8 cellular contexts compared by ENCODE assay signal in the genomic region with DNA sequence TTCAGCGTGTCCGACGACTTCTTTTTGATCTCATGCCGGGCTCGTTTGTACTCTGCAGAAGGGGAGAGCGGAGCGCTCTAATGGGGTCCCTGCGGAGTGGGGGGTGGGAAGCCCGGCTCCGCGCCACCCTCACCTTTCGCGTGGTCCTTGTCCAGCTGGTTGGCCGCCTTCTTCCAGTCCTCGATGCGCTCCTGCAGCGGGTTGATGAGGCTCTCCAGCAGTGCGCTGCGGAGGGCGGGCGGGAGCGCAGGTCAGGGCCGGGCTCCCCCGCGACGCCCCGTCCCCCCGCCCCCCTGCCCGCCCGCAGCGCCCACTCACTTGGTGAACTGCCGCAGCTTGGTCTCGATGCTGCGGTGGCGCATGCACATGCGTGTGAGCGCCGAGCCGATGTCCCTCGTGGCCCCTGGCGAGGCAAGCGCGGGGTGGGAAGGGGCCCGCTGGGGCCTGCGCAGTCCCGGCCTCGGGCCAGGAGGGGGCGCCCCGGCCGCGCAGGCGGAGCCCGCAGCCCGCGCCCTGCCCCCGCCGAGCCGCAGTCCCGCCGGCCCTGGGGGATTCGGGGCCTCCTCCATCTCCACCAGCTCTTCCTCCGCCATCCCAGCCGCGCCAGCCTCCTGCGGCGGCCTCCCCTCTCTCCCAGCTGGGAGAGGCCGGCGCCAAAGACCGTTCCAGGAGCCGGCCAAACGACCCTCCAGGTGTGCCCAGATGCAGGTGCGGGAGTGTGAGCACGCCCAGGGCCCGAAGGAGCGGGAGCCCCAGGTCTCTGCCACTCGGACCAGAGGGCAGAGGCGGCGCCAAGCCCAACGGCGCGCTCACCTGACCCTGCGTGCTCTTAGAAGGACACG. TPM values are rescaled to one million over a fixed set of nuclear protein-coding genes. Genes with fewer than 3 reads are reported as not detected.
DNase-seq lines count a peak whose midpoint lies in the region; ATAC-seq and TF ChIP-seq lines count a peak whose summit lies in the region.

No MANE protein-coding gene starts in this region.

- peaks cover 10% of the 10 kb centered on the region for H3K4me1 ChIP-seq in DND-41 (ENCODE audit: insufficient read depth, low read length)
- H3K4me1 ChIP-seq in gastroesophageal sphincter = peaks cover 0 to 89% (median 48%) of the 10 kb centered on the region in 3 donors

- peaks cover 48% of the 10 kb centered on the region for H4K20me1 ChIP-seq in DND-41 (ENCODE audit: insufficient read depth, low read length)

- ATAC-seq in DND-41 (ENCODE audit: insufficient read depth, low read depth) (no peak), gastroesophageal sphincter (peak; percentile 47), HG02759 (IDR thresholded peaks at IDR 0.05; ENCODE audit: unreplicated experiment) (no peak)

- H3K9me3 ChIP-seq in DND-41 (ENCODE audit: insufficient read depth, low read length, severe bottlenecking) (no peaks in the 10 kb centered on the region), gastroesophageal sphincter (no peaks in the 10 kb centered on the region)

- peak; percentile 38 for TF ChIP-seq CTCF in DND-41 (IDR thresholded peaks at IDR 0.05; ENCODE audit: borderline replicate concordance, extremely low read depth, low read length, poor library complexity, severe bottlenecking)
- TF ChIP-seq CTCF in VCaP (conservative IDR thresholded peaks at IDR 0.05) = peak; percentile 50; the same call in 1 of the 2 replicates
- TF ChIP-seq CTCF in gastroesophageal sphincter (IDR thresholded peaks at IDR 0.05) = peak in 3 of 4 experiments; percentile 76 to 87 (median 80)
- TF ChIP-seq CTCF in retinal pigment epithelial cell (conservative IDR thresholded peaks at IDR 0.05; ENCODE audit: low read depth, low read length) = peak; percentile 36

- no peak overlapping the region for H3K27ac ChIP-seq in DND-41 (ENCODE audit: low read length)
- H3K27ac ChIP-seq in VCaP = no peak overlapping the region
- H3K27ac ChIP-seq in gastroesophageal sphincter = peak overlapping the region; percentile 25 to 98 (median 97)

- no peak for TF ChIP-seq EP300 in gastroesophageal sphincter (IDR thresholded peaks at IDR 0.05)

- H3K27me3 ChIP-seq in DND-41 (ENCODE audit: insufficient read depth, low read length, poor library complexity) (no peaks in the 10 kb centered on the region), gastroesophageal sphincter (no peaks in the 10 kb centered on the region)

- WGBS in gastroesophageal sphincter (ENCODE audit: low coverage in 1 of 2), 2 donors = 80% methylated on average over 2 of the region's 83 CpGs; no CpG with 5 or more reads in 1 of the 2 donors

- DNase-seq in DND-41 (no peak), retinal pigment epithelial cell (ENCODE audit: low read depth) (no peak), CD1c-positive myeloid dendritic cell (ENCODE audit: extremely low spot score) (no peak), SW480 (ENCODE audit: low spot score) (no peak), dermis blood vessel endothelial cell (no peak)

- H3K9ac ChIP-seq in DND-41 (ENCODE audit: low read depth, low read length) = no peak overlapping the region

- H3K79me2 ChIP-seq in DND-41 (ENCODE audit: insufficient read depth, low read length) = peaks cover 19% of the 10 kb centered on the region

- no peak overlapping the region for H2AFZ ChIP-seq in DND-41 (ENCODE audit: low read depth, low read length)

- H3K4me2 ChIP-seq in DND-41 (ENCODE audit: insufficient read depth, low read length) = no peak overlapping the region

- H3K4me3 ChIP-seq in DND-41 (ENCODE audit: low read depth in 1 of 2, low read length in 2 of 2) = no peak overlapping the region
- peak overlapping the region in 1 of 2 donors; percentile 11 for H3K4me3 ChIP-seq in gastroesophageal sphincter
- H3K4me3 ChIP-seq in retinal pigment epithelial cell (ENCODE audit: low read length) = no peak overlapping the region

- TF ChIP-seq POLR2A in gastroesophageal sphincter (IDR thresholded peaks at IDR 0.05) = no peak

- H3K36me3 ChIP-seq in DND-41 (ENCODE audit: insufficient read depth, low read length) (peaks cover 42% of the 10 kb centered on the region), gastroesophageal sphincter (peaks cover 0 to 49% of the 10 kb centered on the region in 2 donors)

RNA-seq across cellular contexts. Expression of gene MTSS2, which starts 6.0 kb away (rescaled TPM):
- 100 to 1,000 TPM in 1 of 4 donors, 10 to 100 TPM in 3; 70.9 to 234 (median 85.9) TPM for total RNA-seq in gastroesophageal sphincter
- total RNA-seq in dermis blood vessel endothelial cell = 19.9 and 20.6 TPM in 2 replicates

RNA-seq across cellular contexts. Expression of gene IL34, which starts 33.5 kb away (rescaled TPM):
- 1 to 10 TPM; 1.6 to 4.1 (median 2.8) TPM for total RNA-seq in gastroesophageal sphincter
- 1.9 and 7.3 TPM in 2 replicates for total RNA-seq in dermis blood vessel endothelial cell

Comparison
In these comparisons a context has a peak if more than half of its experiments do, and no peak if none do; other contexts are left out.
1. H3K27ac ChIP-seq: peak in gastroesophageal sphincter (4 of 4); none in DND-41 (single experiment) and VCaP (single experiment).
2. Peak in every context shown above with its lines, with median percentiles within 50 percentile points of each other: CTCF ChIP-seq.